Comparison of ENCODE assay signal across 8 cellular contexts in genomic region chr3:43995078-43995928, GRCh38.
DNase-seq lines count a peak whose midpoint lies in the region; ATAC-seq, FAIRE-seq and TF ChIP-seq lines count a peak whose summit lies in the region.

No MANE protein-coding gene starts in this region.

- H3K4me3 ChIP-seq in HCT116 (replicated peaks in 1 of 2; ENCODE audit: low read depth in 1 of 2, low read length in 2 of 2) (peak overlapping the region; percentile 26 to 35), endothelial cell of umbilical vein (replicated peaks in 1 of 3; ENCODE audit: insufficient read depth in 1 of 3, low read depth in 1 of 3, low read length in 3 of 3) (no peak overlapping the region)

- TF ChIP-seq RAD21 in HCT116 (IDR thresholded peaks at IDR 0.05; ENCODE audit: low read depth), result no peak

- BruUV-seq in HCT116 (replicated peaks; lab: Mats Ljungman, UMichigan) (no TSS peak), endothelial cell of umbilical vein (replicated peaks; lab: Mats Ljungman, UMichigan) (no TSS peak)

- H3K36me3 Mint-ChIP-seq in T-helper 1 cell treated with Interleukin-12 subunit alpha and Interleukin-12 subunit beta and Interleukin-4 antibody, amounts not matched to agents 30 μg/mL and 1 μg/mL, for 36 hours (ENCODE audit: low read depth), result peaks cover 1% of the 10 kb centered on the region

- POLR2A ChIA-PET in HCT116 (lab: Charles Lee), result no interaction called here
- POLR2A ChIA-PET in endothelial cell of umbilical vein (lab: Charles Lee), result no interaction called here

- ATAC-seq in HCT116 (peak; percentile 78), GM21737 (IDR thresholded peaks at IDR 0.05; ENCODE audit: unreplicated experiment) (no peak)

- no peaks in the 10 kb centered on the region for H3K9me2 ChIP-seq in HCT116 (ENCODE audit: insufficient read depth)

- no peaks in the 10 kb centered on the region for H3K9me1 ChIP-seq in endothelial cell of umbilical vein (replicated peaks; ENCODE audit: control insufficient read depth, extremely low read depth, insufficient read depth, low read length)

- dilution Hi-C loops in endothelial cell of umbilical vein (cut with MboI; ENCODE audit: extremely low pct_ligation_motif_present, low sequenced_read_pairs), result no loop called here

- FAIRE-seq in endothelial cell of umbilical vein (lab: Jason Lieb, UNC), result no peak

- H3K79me2 ChIP-seq in HCT116 (ENCODE audit: insufficient read depth, low read length), result no peaks in the 10 kb centered on the region
- H3K79me2 ChIP-seq in endothelial cell of umbilical vein (ENCODE audit: control insufficient read depth, insufficient read depth, low read length), result no peaks in the 10 kb centered on the region

- H3K36me3 ChIP-seq in HCT116 (ENCODE audit: control insufficient read depth in 1 of 2, insufficient read depth in 2 of 2, low read length in 2 of 2) (no peaks in the 10 kb centered on the region), endothelial cell of umbilical vein (ENCODE audit: control insufficient read depth in 2 of 2, extremely low read depth in 1 of 2, insufficient read depth in 2 of 2, low read length in 2 of 2) (no peaks in the 10 kb centered on the region)

- TF ChIP-seq CTCF in HCT116 (IDR thresholded peaks at IDR 0.05 in 2 of 3, conservative IDR thresholded peaks at IDR 0.05 in 1 of 3; ENCODE audit: borderline replicate concordance in 1 of 3, insufficient read depth in 1 of 3, low read depth in 2 of 3, low read length in 2 of 3), result no peak
- TF ChIP-seq CTCF in endothelial cell of umbilical vein (IDR thresholded peaks at IDR 0.05; ENCODE audit: extremely low read depth in 1 of 2, insufficient read depth in 1 of 2, low read depth in 1 of 2, low read length in 2 of 2), result no peak

- H3K9ac ChIP-seq in HCT116 (ENCODE audit: low read length) (no peak overlapping the region), endothelial cell of umbilical vein (replicated peaks; ENCODE audit: extremely low read depth, insufficient read depth, low read length) (no peak overlapping the region)

- H3K27me3 ChIP-seq in HCT116 (ENCODE audit: insufficient read depth, low read length) (peaks cover 12% of the 10 kb centered on the region; the same call in 1 of the 2 replicates), endothelial cell of umbilical vein (ENCODE audit: control insufficient read depth in 2 of 2, insufficient read depth in 2 of 2, low read length in 2 of 2) (peaks cover 68 to 94% of the 10 kb centered on the region in 2 experiments)

- H3K4me1 Mint-ChIP-seq in T-helper 1 cell treated with Interleukin-12 subunit alpha and Interleukin-12 subunit beta and Interleukin-4 antibody, amounts not matched to agents 30 μg/mL and 1 μg/mL, for 36 hours (ENCODE audit: low read depth), result peaks cover 23% of the 10 kb centered on the region

- H2AFZ ChIP-seq in HCT116 (ENCODE audit: low read depth, low read length, poor library complexity, severe bottlenecking) (peak overlapping the region; percentile 15), endothelial cell of umbilical vein (ENCODE audit: low read depth, low read length) (no peak overlapping the region)

- H3K4me3 Mint-ChIP-seq in T-helper 1 cell treated with Interleukin-12 subunit alpha and Interleukin-12 subunit beta and Interleukin-4 antibody, amounts not matched to agents 30 μg/mL and 1 μg/mL, for 36 hours, result peak overlapping the region; percentile 75

- H3K4me1 ChIP-seq in HCT116 (ENCODE audit: control insufficient read depth in 1 of 2, insufficient read depth in 2 of 2, low read length in 2 of 2) (peaks cover 0 to 4% of the 10 kb centered on the region in 2 experiments; a peak in 1 of 4 replicates), endothelial cell of umbilical vein (ENCODE audit: control insufficient read depth, extremely low read depth, insufficient read depth, low read length) (peaks cover 29% of the 10 kb centered on the region)

- peak; percentile 34 for DNase-seq in COR-L47 (lab: John Stamatoyannopoulos, UW)
- no peak for DNase-seq in HCT116 (ENCODE audit: low read depth, low spot score)
- DNase-seq in endothelial cell of umbilical vein (ENCODE audit: low read depth, low spot score), result no peak
- DNase-seq in posterior cingulate gyrus, result peak in 7 of 10 donors; percentile 43 to 95 (median 70)
- DNase-seq in dermis blood vessel endothelial cell, result no peak
- DNase-seq in OCI-M1 (lab: John Stamatoyannopoulos, UW), result no peak

- TF ChIP-seq POLR2A in HCT116 (IDR thresholded peaks at IDR 0.05; ENCODE audit: borderline replicate concordance, extremely low read depth, insufficient read depth, insufficient read length) (no peak), endothelial cell of umbilical vein (IDR thresholded peaks at IDR 0.05; ENCODE audit: low read depth, low read length) (no peak)

- no peaks in the 10 kb centered on the region for H4K20me1 ChIP-seq in HCT116 (ENCODE audit: insufficient read depth)
- no peaks in the 10 kb centered on the region for H4K20me1 ChIP-seq in endothelial cell of umbilical vein (replicated peaks; ENCODE audit: control insufficient read depth, extremely low read depth, insufficient read depth, low read length)

- H3K27ac Mint-ChIP-seq in T-helper 1 cell treated with Interleukin-12 subunit alpha and Interleukin-12 subunit beta and Interleukin-4 antibody, amounts not matched to agents 30 μg/mL and 1 μg/mL, for 36 hours, result no peak overlapping the region

- H3K27me3 Mint-ChIP-seq in T-helper 1 cell treated with Interleukin-12 subunit alpha and Interleukin-12 subunit beta and Interleukin-4 antibody, amounts not matched to agents 30 μg/mL and 1 μg/mL, for 36 hours (ENCODE audit: low read depth), result peaks cover 85% of the 10 kb centered on the region

- H3K27ac ChIP-seq in HCT116 (ENCODE audit: low read depth, low read length) (no peak overlapping the region), endothelial cell of umbilical vein (ENCODE audit: insufficient read depth, low read depth, low read length) (no peak overlapping the region)

- intact Hi-C loops in HCT116 (cut with micrococcal nuclease), result no loop called here
- intact Hi-C loops in endothelial cell of umbilical vein (cut with micrococcal nuclease), result loop anchor here (5.0 kb wide), 1 partner anchor 303 kb away; the partner anchor contains the start of gene ABHD5
- intact Hi-C loops in posterior cingulate gyrus (cut with DNase I), result loop anchor here (2.0 kb wide), 1 partner anchor 73 kb away; no protein-coding TSS in a partner anchor

- RAD21 ChIA-PET in HCT116 (lab: Charles Lee; ENCODE audit: low non-redundant PET in 1 of 2, low total read pairs in 2 of 2, uncharacterized antibody in 2 of 2, unreplicated experiment in 2 of 2), result no interaction called here

- CTCF ChIA-PET in HCT116 (lab: Charles Lee) (no interaction called here), endothelial cell of umbilical vein (lab: Charles Lee) (interaction anchor here (2.0 kb wide), 1 partner anchor 139 kb away, joined by 5 read pairs; no protein-coding TSS in a partner anchor)

- H3K4me2 ChIP-seq in HCT116 (ENCODE audit: low read length) (peak overlapping the region; percentile 61), endothelial cell of umbilical vein (ENCODE audit: insufficient read depth, low read length) (peak overlapping the region; percentile 8)

- H3K9me3 ChIP-seq in HCT116 (ENCODE audit: control insufficient read depth in 1 of 2, insufficient read depth in 1 of 2, low read depth in 1 of 2, low read length in 2 of 2) (no peaks in the 10 kb centered on the region), endothelial cell of umbilical vein (replicated peaks; ENCODE audit: control insufficient read depth, insufficient read depth, low read length) (no peaks in the 10 kb centered on the region)

- H3K9me3 Mint-ChIP-seq in T-helper 1 cell treated with Interleukin-12 subunit alpha and Interleukin-12 subunit beta and Interleukin-4 antibody, amounts not matched to agents 30 μg/mL and 1 μg/mL, for 36 hours, result peaks cover 14% of the 10 kb centered on the region

TF ChIP-seq in HCT116, 20 proteins besides CTCF, POLR2A, EP300 and RAD21 (continues in another document):
- TF ChIP-seq CEBPB (IDR thresholded peaks at IDR 0.05; ENCODE audit: low read depth) (no peak), ZNF274 (IDR thresholded peaks at IDR 0.05; ENCODE audit: low read depth, low read length) (no peak), CBX3 (IDR thresholded peaks at IDR 0.05; ENCODE audit: low read depth) (no peak), EGR1 (IDR thresholded peaks at IDR 0.05; ENCODE audit: low read depth) (no peak), SP1 (IDR thresholded peaks at IDR 0.05; ENCODE audit: low read depth) (no peak), FOSL1 (IDR thresholded peaks at IDR 0.05; ENCODE audit: low read depth) (no peak)

TF ChIP-seq in endothelial cell of umbilical vein, 7 proteins besides CTCF, POLR2A, EP300 and RAD21:
- peak; percentile 94 for TF ChIP-seq EZH2 (IDR thresholded peaks at IDR 0.05; ENCODE audit: borderline replicate concordance, low read depth, low read length, severe bottlenecking)
- TF ChIP-seq FOS (IDR thresholded peaks at IDR 0.05; ENCODE audit: borderline replicate concordance, insufficient read depth, low read length), result no peak

Comparison
In these comparisons a context has a peak if more than half of its experiments do, and no peak if none do; other contexts are left out.
1. DNase-seq: peak in COR-L47 (single experiment) and posterior cingulate gyrus (7 of 10); none in HCT116 (single experiment), endothelial cell of umbilical vein (single experiment), dermis blood vessel endothelial cell (single experiment) and OCI-M1 (single experiment).
2. H3K4me3 ChIP-seq: peak in HCT116 (2 of 2); none in endothelial cell of umbilical vein (0 of 3).